15 cellular contexts compared by ENCODE assay signal in genomic region chr21:23471877-23472276, GRCh38.
DNase-seq lines count a peak whose midpoint lies in the region; ATAC-seq and TF ChIP-seq lines count a peak whose summit lies in the region.
"Had no signal": no experiment of that assay in that cellular context is flagged by ENCODE, and none has a peak within 500 bp of the region (broad histone marks: within the 10 kb centered on the region; RNA-seq: fewer than 3 reads in every experiment).

No MANE protein-coding gene starts in this region.

- DNase-seq in ovary: no peak
- DNase-seq in NOMO-1 treated with DMSO at 0.1 percent for 48 hours (lab: John Stamatoyannopoulos, UW; ENCODE audit: unreplicated experiment): no peak
- DNase-seq in NCI-H2107 treated with DMSO at 0.1 percent for 48 hours (lab: John Stamatoyannopoulos, UW; ENCODE audit: unreplicated experiment): no peak
- DNase-seq in Kasumi-1 (lab: John Stamatoyannopoulos, UW): no peak
- DNase-seq: activated CD4-positive, alpha-beta T cell treated with anti-CD3 and anti-CD28 coated beads, Interleukin-2, amount 50 U/mL, for 48 hours; NCI-H446; nephron progenitor cell; stimulated activated naive CD4-positive, alpha-beta T cell; T1000; uterus had no signal

- TF ChIP-seq EP300 in ovary (IDR thresholded peaks at IDR 0.05): no peak

- no peak overlapping the region for H3K4me3 ChIP-seq in ovary
- H3K4me3 ChIP-seq: uterus had no signal

- no peaks in the 10 kb centered on the region for H3K27me3 ChIP-seq in ovary
- H3K27me3 ChIP-seq: uterus had no signal

- no peaks in the 10 kb centered on the region for H3K36me3 ChIP-seq in ovary
- H3K36me3 ChIP-seq: uterus had no signal

- intact Hi-C loops in ovary (cut with DNase I): no loop called here

- no peak for TF ChIP-seq CTCF in ovary (IDR thresholded peaks at IDR 0.05)

- no peaks in the 10 kb centered on the region for H3K4me1 ChIP-seq in ovary (ENCODE audit: insufficient read depth)
- H3K4me1 ChIP-seq: uterus had no signal

- H3K9me3 ChIP-seq in ovary: no peaks in the 10 kb centered on the region
- H3K9me3 ChIP-seq: uterus had no signal

- no peak for TF ChIP-seq POLR2A in ovary (IDR thresholded peaks at IDR 0.05)

- ATAC-seq in GM18508 (IDR thresholded peaks at IDR 0.05; ENCODE audit: insufficient read depth, unreplicated experiment): peak; percentile 91
- ATAC-seq in GM21367 (IDR thresholded peaks at IDR 0.05; ENCODE audit: unreplicated experiment): peak; percentile 90
- peak; percentile 83 for ATAC-seq in HG02870 (IDR thresholded peaks at IDR 0.05; ENCODE audit: unreplicated experiment)
- peak; percentile 66 for ATAC-seq in HG03442 (IDR thresholded peaks at IDR 0.05; ENCODE audit: unreplicated experiment)

- H3K27ac ChIP-seq in ovary: no peak overlapping the region
- H3K27ac ChIP-seq: RWPE1, uterus had no signal
